ENCODE assay signal across 1 cellular context in the genomic region with DNA sequence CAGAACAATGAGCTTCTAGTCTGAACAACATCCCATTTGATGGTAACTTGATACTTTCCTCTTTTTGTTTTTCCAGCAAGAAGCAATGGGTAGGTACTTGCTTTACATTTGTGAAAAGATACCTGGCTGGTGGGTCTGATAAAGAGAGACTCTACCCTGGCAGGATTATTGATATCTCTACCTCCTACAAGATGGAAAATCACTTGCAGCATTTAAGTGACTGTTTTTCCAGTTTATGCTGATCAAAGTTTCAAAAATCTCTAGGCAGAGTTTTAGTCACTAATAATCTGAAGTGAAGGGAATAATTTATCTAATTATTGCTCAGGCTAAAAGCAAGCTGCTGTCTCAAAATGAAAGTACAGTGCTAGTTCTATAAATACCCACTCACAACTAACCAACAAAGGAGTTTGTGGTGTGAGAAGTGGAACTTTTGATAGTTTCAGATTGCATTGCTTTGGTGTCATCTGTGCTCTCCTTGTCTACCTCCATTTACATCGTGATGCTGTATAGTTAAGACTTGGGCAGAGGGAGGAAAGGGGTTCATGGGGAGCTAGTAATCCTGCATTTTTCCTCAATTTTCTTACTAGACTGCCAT.
TF ChIP-seq lines count a peak whose summit lies in the region.

No MANE protein-coding gene starts in this region.

TF ChIP-seq in WTC11, 78 proteins besides CTCF, POLR2A, EP300 and RAD21 (continued from another document):
- TF ChIP-seq, protein P1, sequence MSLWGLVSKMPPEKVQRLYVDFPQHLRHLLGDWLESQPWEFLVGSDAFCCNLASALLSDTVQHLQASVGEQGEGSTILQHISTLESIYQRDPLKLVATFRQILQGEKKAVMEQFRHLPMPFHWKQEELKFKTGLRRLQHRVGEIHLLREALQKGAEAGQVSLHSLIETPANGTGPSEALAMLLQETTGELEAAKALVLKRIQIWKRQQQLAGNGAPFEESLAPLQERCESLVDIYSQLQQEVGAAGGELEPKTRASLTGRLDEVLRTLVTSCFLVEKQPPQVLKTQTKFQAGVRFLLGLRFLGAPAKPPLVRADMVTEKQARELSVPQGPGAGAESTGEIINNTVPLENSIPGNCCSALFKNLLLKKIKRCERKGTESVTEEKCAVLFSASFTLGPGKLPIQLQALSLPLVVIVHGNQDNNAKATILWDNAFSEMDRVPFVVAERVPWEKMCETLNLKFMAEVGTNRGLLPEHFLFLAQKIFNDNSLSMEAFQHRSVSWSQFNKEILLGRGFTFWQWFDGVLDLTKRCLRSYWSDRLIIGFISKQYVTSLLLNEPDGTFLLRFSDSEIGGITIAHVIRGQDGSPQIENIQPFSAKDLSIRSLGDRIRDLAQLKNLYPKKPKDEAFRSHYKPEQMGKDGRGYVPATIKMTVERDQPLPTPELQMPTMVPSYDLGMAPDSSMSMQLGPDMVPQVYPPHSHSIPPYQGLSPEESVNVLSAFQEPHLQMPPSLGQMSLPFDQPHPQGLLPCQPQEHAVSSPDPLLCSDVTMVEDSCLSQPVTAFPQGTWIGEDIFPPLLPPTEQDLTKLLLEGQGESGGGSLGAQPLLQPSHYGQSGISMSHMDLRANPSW (CRISPR knock-in tag; conservative IDR thresholded peaks at IDR 0.05; ENCODE audit: low read depth): no peak
- no peak for TF ChIP-seq ZNF219 (CRISPR knock-in tag; IDR thresholded peaks at IDR 0.05; ENCODE audit: borderline replicate concordance)
- TF ChIP-seq, protein P2, sequence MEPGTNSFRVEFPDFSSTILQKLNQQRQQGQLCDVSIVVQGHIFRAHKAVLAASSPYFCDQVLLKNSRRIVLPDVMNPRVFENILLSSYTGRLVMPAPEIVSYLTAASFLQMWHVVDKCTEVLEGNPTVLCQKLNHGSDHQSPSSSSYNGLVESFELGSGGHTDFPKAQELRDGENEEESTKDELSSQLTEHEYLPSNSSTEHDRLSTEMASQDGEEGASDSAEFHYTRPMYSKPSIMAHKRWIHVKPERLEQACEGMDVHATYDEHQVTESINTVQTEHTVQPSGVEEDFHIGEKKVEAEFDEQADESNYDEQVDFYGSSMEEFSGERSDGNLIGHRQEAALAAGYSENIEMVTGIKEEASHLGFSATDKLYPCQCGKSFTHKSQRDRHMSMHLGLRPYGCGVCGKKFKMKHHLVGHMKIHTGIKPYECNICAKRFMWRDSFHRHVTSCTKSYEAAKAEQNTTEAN (CRISPR knock-in tag; IDR thresholded peaks at IDR 0.05): no peak
